In genomic region chr16:50313596-50314483, GRCh38 we compare ENCODE assay signal across 8 cellular contexts. TPM values are rescaled to one million over a fixed set of nuclear protein-coding genes. Genes with fewer than 3 reads are reported as not detected.
DNase-seq lines count a peak whose midpoint lies in the region; ATAC-seq, FAIRE-seq and TF ChIP-seq lines count a peak whose summit lies in the region.

No MANE protein-coding gene starts in this region.

- H3K27me3 ChIP-seq in testis = no peaks in the 10 kb centered on the region

- peak; percentile 43 for ATAC-seq in mucosa of descending colon
- ATAC-seq in GM21529 (IDR thresholded peaks at IDR 0.05; ENCODE audit: unreplicated experiment) = no peak

- peaks cover 15% of the 10 kb centered on the region for H3K4me1 Mint-ChIP-seq in chondrocyte (ENCODE audit: low read depth)

- H3K4me3 Mint-ChIP-seq in chondrocyte (ENCODE audit: unreplicated experiment) = no peak overlapping the region

- peaks cover 3% of the 10 kb centered on the region for H3K36me3 ChIP-seq in mucosa of descending colon (ENCODE audit: low read depth)
- no peaks in the 10 kb centered on the region for H3K36me3 ChIP-seq in testis (ENCODE audit: low read depth, missing control alignments)

- 85 to 88% methylated on average over 31 of the region's 31 CpGs for WGBS in testis, 2 donors

- no peaks in the 10 kb centered on the region for H3K27me3 Mint-ChIP-seq in chondrocyte (ENCODE audit: low read depth)

- DNase-seq in activated naive CD4-positive, alpha-beta T cell treated with Interleukin-2 at 50 U/mL for 16 hours = peak; percentile 36
- DNase-seq in activated naive CD4-positive, alpha-beta T cell treated with anti-CD3 and anti-CD28 coated beads, Interleukin-2, amount 50 U/mL, for 16 hours = no peak
- DNase-seq in chondrocyte (ENCODE audit: low spot score) (peak; percentile 87), mucosa of descending colon (peak in 1 of 3 donors; percentile 72), testis (peak; percentile 53), NCI-H748 treated with DMSO at 0.1 percent for 48 hours (lab: John Stamatoyannopoulos, UW) (no peak), H54 (ENCODE audit: insufficient read length, low spot score) (no peak)

- H3K9me3 Mint-ChIP-seq in chondrocyte (ENCODE audit: low read depth) = no peaks in the 10 kb centered on the region

- no peaks in the 10 kb centered on the region for H3K4me1 ChIP-seq in mucosa of descending colon (ENCODE audit: low read depth)
- peaks cover 38% of the 10 kb centered on the region for H3K4me1 ChIP-seq in testis

- no peak for FAIRE-seq in H54 (lab: Jason Lieb, UNC)

- H3K4me3 ChIP-seq in mucosa of descending colon (no peak overlapping the region), testis (no peak overlapping the region)

- H3K9me3 ChIP-seq in mucosa of descending colon (no peaks in the 10 kb centered on the region), testis (no peaks in the 10 kb centered on the region)

- intact Hi-C loops in mucosa of descending colon (cut with DNase I, micrococcal nuclease) = no loop called here
- intact Hi-C loops in testis (cut with DNase I; ENCODE audit: low total_unique reads) = no loop called here

- H3K27ac Mint-ChIP-seq in chondrocyte (ENCODE audit: unreplicated experiment) = no peak overlapping the region

- H3K27ac ChIP-seq in testis = peak overlapping the region in 1 of 2 donors; percentile 50

- peaks cover 16% of the 10 kb centered on the region for H3K36me3 Mint-ChIP-seq in chondrocyte (ENCODE audit: low read depth)

- no peak for TF ChIP-seq POLR2A in testis (IDR thresholded peaks at IDR 0.05)
- TF ChIP-seq POLR2A in H54 (IDR thresholded peaks at IDR 0.05; ENCODE audit: low read depth, low read length) = no peak

- no peak for TF ChIP-seq CTCF in chondrocyte (IDR thresholded peaks at IDR 0.05)
- TF ChIP-seq CTCF in mucosa of descending colon (IDR thresholded peaks at IDR 0.05) = no peak
- no peak for TF ChIP-seq CTCF in testis (IDR thresholded peaks at IDR 0.05)

RNA-seq across cellular contexts. Expression of gene ADCY7, which starts 47.5 kb away (rescaled TPM):
- total RNA-seq in chondrocyte = 8.8 to 11.8 TPM (median 9.1 TPM) in 3 replicates
- total RNA-seq in mucosa of descending colon = 10 to 100 TPM; 12.4 to 25.0 (median 22.7) TPM
- total RNA-seq in testis = 1 to 10 TPM; 5.9 to 9.4 TPM
- 5.9 TPM for polyA plus RNA-seq in testis (ENCODE audit: insufficient read depth, low read depth, low replicate concordance)

RNA-seq across cellular contexts. Expression of gene BRD7, which starts 54.9 kb away (rescaled TPM):
- total RNA-seq in chondrocyte (47.6 to 59.4 TPM (median 52.7 TPM) in 3 replicates), mucosa of descending colon (10 to 100 TPM; 50.8 to 79.6 (median 56.1) TPM), testis (10 to 100 TPM; 79.2 to 96.0 TPM)
- polyA plus RNA-seq in testis (ENCODE audit: insufficient read depth, low read depth, low replicate concordance) = 110 TPM

Comparison
In these comparisons a context has a peak if more than half of its experiments do, and no peak if none do; other contexts are left out.
1. DNase-seq: peak in activated naive CD4-positive, alpha-beta T cell treated with Interleukin-2 at 50 U/mL for 16 hours (single experiment), chondrocyte (single experiment) and testis (single experiment); none in activated naive CD4-positive, alpha-beta T cell treated with anti-CD3 and anti-CD28 coated beads, Interleukin-2, amount 50 U/mL, for 16 hours (single experiment), NCI-H748 treated with DMSO at 0.1 percent for 48 hours (single experiment) and H54 (single experiment).